Comparison of ENCODE assay signal across 9 cellular contexts in genomic region chr1:149938668-149939003, GRCh38. TPM values are rescaled to one million over a fixed set of nuclear protein-coding genes. Genes with fewer than 3 reads are reported as not detected.
DNase-seq lines count a peak whose midpoint lies in the region; ATAC-seq, FAIRE-seq and TF ChIP-seq lines count a peak whose summit lies in the region.
"Not testable (repeated sequence)": the region's sequence is repeated elsewhere in the genome, so short reads cannot be mapped to it uniquely, and the experiment has no call there.
"Had no signal": no experiment of that assay in that cellular context is flagged by ENCODE, and none has a peak within 500 bp of the region (broad histone marks: within the 10 kb centered on the region; RNA-seq: fewer than 3 reads in every experiment).

No MANE protein-coding gene starts in this region.

- peaks cover 14% of the 10 kb centered on the region for H3K23me2 ChIP-seq in H9 (ENCODE audit: insufficient read length, low read depth, low read length, poor library complexity, severe bottlenecking)

- not testable (repeated sequence) for H2BK15ac ChIP-seq in H9 (ENCODE audit: low read depth, low read length)

- H3K36me3 ChIP-seq in SK-N-MC (ENCODE audit: insufficient read depth, low read length); duodenal mucosa (ENCODE audit: control insufficient read depth in 1 of 2, insufficient read depth in 2 of 2, low read length in 2 of 2); heart right ventricle; mucosa of rectum (ENCODE audit: control insufficient read depth in 2 of 2, insufficient read depth in 2 of 2, low read length in 2 of 2); small intestine (ENCODE audit: control insufficient read depth in 2 of 2, insufficient read depth in 2 of 2, low read length in 2 of 2); aorta (ENCODE audit: control insufficient read depth in 1 of 2, insufficient read depth in 2 of 2, low read length in 1 of 2): not testable (repeated sequence)

- DNase-seq in H9; SK-N-MC (ENCODE audit: low read depth, low spot score); heart right ventricle; small intestine; aorta: not testable (repeated sequence)

- not testable (repeated sequence) for TF ChIP-seq CTCF in H9 (conservative IDR thresholded peaks at IDR 0.05); heart right ventricle (IDR thresholded peaks at IDR 0.05)

- not testable (repeated sequence) for H4K5ac ChIP-seq in H9 (ENCODE audit: insufficient read length, low read depth, low read length)

- not testable (repeated sequence) for H4K8ac ChIP-seq in H9 (replicated peaks; ENCODE audit: insufficient read length, low read depth, low read length)

- H3K4me2 ChIP-seq in H9 (ENCODE audit: insufficient read depth, insufficient read length, low read length), result peak overlapping the region; percentile 65

- not testable (repeated sequence) for H3K79me2 ChIP-seq in H9 (ENCODE audit: insufficient read depth, low read length)

- H3K4ac ChIP-seq in H9 (ENCODE audit: low read depth, low read length), result not testable (repeated sequence)

- not testable (repeated sequence) for H3K9ac ChIP-seq in H9 (ENCODE audit: extremely low read depth, insufficient read length, low read length); SK-N-MC (ENCODE audit: insufficient read length)
- H3K9ac ChIP-seq in duodenal mucosa (ENCODE audit: low read depth in 1 of 2, low read length in 2 of 2), result peak overlapping the region; percentile 39 to 48
- peak overlapping the region; percentile 49 to 67 for H3K9ac ChIP-seq in mucosa of rectum (ENCODE audit: low read depth in 1 of 2, low read length in 2 of 2)

- ATAC-seq in heart right ventricle, result peak in 4 of 8 donors; percentile 1 to 11 (median 6)
- peak; percentile 30 for ATAC-seq in aorta (ENCODE audit: low FRiP score)

- not testable (repeated sequence) for H3T11ph ChIP-seq in H9 (ENCODE audit: low read length)

- H3K4me3 ChIP-seq in SK-N-MC (peak overlapping the region; percentile 61), duodenal mucosa (ENCODE audit: low read depth in 1 of 2, low read length in 2 of 2) (peak overlapping the region; percentile 34 to 52), heart right ventricle (peak overlapping the region in 7 of 10 donors; percentile 18 to 42 (median 38)), mucosa of rectum (ENCODE audit: low read length in 2 of 2) (peak overlapping the region; percentile 53 to 61), small intestine (ENCODE audit: low read depth in 1 of 2, low read length in 2 of 2) (peak overlapping the region in 1 of 2 donors; percentile 27), aorta (ENCODE audit: low read length in 2 of 2) (peak overlapping the region in 1 of 2 donors; percentile 0)

- H2AK5ac ChIP-seq in H9 (ENCODE audit: insufficient read length, low read length), result not testable (repeated sequence)

- peaks cover 49 to 59% of the 10 kb centered on the region in 2 experiments for H3K4me1 Mint-ChIP-seq in H9
- peaks cover 26% of the 10 kb centered on the region for H3K4me1 Mint-ChIP-seq in activated naive CD8-positive, alpha-beta T cell (ENCODE audit: low read depth)

- not testable (repeated sequence) for H3K14ac ChIP-seq in H9 (ENCODE audit: insufficient read depth, low read length)

- H3K27me3 Mint-ChIP-seq in H9 (ENCODE audit: low read depth); activated naive CD8-positive, alpha-beta T cell: not testable (repeated sequence)

- not testable (repeated sequence) for H2BK20ac ChIP-seq in H9 (ENCODE audit: low read depth, low read length, poor library complexity, severe bottlenecking)

- H3K4me1 ChIP-seq in H9 (ENCODE audit: insufficient read depth, low read length) (peaks cover 20% of the 10 kb centered on the region; the same call in 1 of the 2 replicates), duodenal mucosa (ENCODE audit: control insufficient read depth in 1 of 2, insufficient read depth in 2 of 2, low read length in 2 of 2) (peaks cover 40 to 51% of the 10 kb centered on the region in 2 donors), heart right ventricle (peaks cover 0 to 59% (median 40%) of the 10 kb centered on the region in 9 donors), mucosa of rectum (ENCODE audit: control insufficient read depth in 2 of 2, insufficient read depth in 2 of 2, low read length in 2 of 2) (peaks cover 34 to 74% of the 10 kb centered on the region in 2 donors)
- not testable (repeated sequence) for H3K4me1 ChIP-seq in small intestine (ENCODE audit: control insufficient read depth in 2 of 2, insufficient read depth in 1 of 2, low read depth in 1 of 2, low read length in 1 of 2); aorta (ENCODE audit: control insufficient read depth in 1 of 2, insufficient read depth in 2 of 2, low read length in 2 of 2)

- no CpG with 5 or more reads among the region's 13 CpGs for WGBS in H9 (ENCODE audit: extremely low coverage, insufficient read length, low lambda C conversion rate)
- 59 to 70% methylated on average over 11 to 13 of the region's 13 CpGs for WGBS in heart right ventricle, 2 donors
- WGBS in small intestine, 3 donors, result 6 to 49% (median 31%) methylated on average over 12 to 13 of the region's 13 CpGs
- WGBS in aorta, 2 donors, result 15 to 18% methylated on average over 11 to 13 of the region's 13 CpGs

- H3K27ac ChIP-seq in H9 (ENCODE audit: insufficient read length, low read depth, low read length), result peak overlapping the region; percentile 27
- peak overlapping the region; percentile 90 for H3K27ac ChIP-seq in SK-N-MC
- H3K27ac ChIP-seq in duodenal mucosa (ENCODE audit: low read depth, low read length), result peak overlapping the region; percentile 76
- peak overlapping the region in 9 of 10 donors; percentile 71 to 92 (median 82) for H3K27ac ChIP-seq in heart right ventricle
- H3K27ac ChIP-seq in mucosa of rectum (ENCODE audit: low read depth in 2 of 2, low read length in 2 of 2), result peak overlapping the region; percentile 91 to 92
- peak overlapping the region; percentile 75 to 91 for H3K27ac ChIP-seq in small intestine (ENCODE audit: low read depth in 1 of 2, low read length in 1 of 2)
- peak overlapping the region in 1 of 2 donors; percentile 77 for H3K27ac ChIP-seq in aorta (ENCODE audit: low read depth in 1 of 2, low read length in 2 of 2)

- H4K20me1 ChIP-seq in H9 (ENCODE audit: control insufficient read depth, insufficient read depth, insufficient read length), result not testable (repeated sequence)

- H3K27me3 ChIP-seq in H9 (ENCODE audit: insufficient read depth, low read length); duodenal mucosa (ENCODE audit: control insufficient read depth in 1 of 2, insufficient read depth in 2 of 2, low read length in 2 of 2); heart right ventricle; mucosa of rectum (ENCODE audit: control insufficient read depth in 2 of 2, insufficient read depth in 2 of 2, low read length in 2 of 2); small intestine (ENCODE audit: control insufficient read depth in 2 of 2, insufficient read depth in 2 of 2, low read length in 2 of 2); aorta (ENCODE audit: control insufficient read depth in 1 of 2, insufficient read depth in 2 of 2, low read length in 1 of 2): not testable (repeated sequence)

- H3K36me3 Mint-ChIP-seq in H9 (ENCODE audit: insufficient read depth in 1 of 3, low read depth in 3 of 3); activated naive CD8-positive, alpha-beta T cell: not testable (repeated sequence)

- H3K79me1 ChIP-seq in H9 (ENCODE audit: insufficient read depth, low read depth, low read length, poor library complexity, severe bottlenecking), result not testable (repeated sequence)

- H3K9me3 ChIP-seq in H9 (ENCODE audit: control insufficient read depth, low read depth, low read length); SK-N-MC (ENCODE audit: low read depth, low read length); duodenal mucosa (ENCODE audit: control insufficient read depth in 1 of 2, low read length in 2 of 2); heart right ventricle; mucosa of rectum (ENCODE audit: control insufficient read depth in 2 of 2, low read length in 2 of 2); small intestine (ENCODE audit: control insufficient read depth, low read depth); aorta (ENCODE audit: control insufficient read depth, low read length): not testable (repeated sequence)

- peak overlapping the region; percentile 84 to 99 (median 98); a peak in 5 of 7 replicates for H3K27ac Mint-ChIP-seq in H9
- H3K27ac Mint-ChIP-seq in activated naive CD8-positive, alpha-beta T cell, result not testable (repeated sequence)

- H2BK12ac ChIP-seq in H9 (ENCODE audit: insufficient read length, low read depth, low read length), result not testable (repeated sequence)

- H4K91ac ChIP-seq in H9 (ENCODE audit: insufficient read length, low read depth, low read length), result not testable (repeated sequence)

- not testable (repeated sequence) for FAIRE-seq in small intestine (lab: Jason Lieb, UNC)

- H3K9me3 Mint-ChIP-seq in H9; activated naive CD8-positive, alpha-beta T cell (ENCODE audit: low read depth): not testable (repeated sequence)

- H3K18ac ChIP-seq in H9 (ENCODE audit: insufficient read length, low read depth, low read length), result peak overlapping the region; percentile 94

- H3K23ac ChIP-seq in H9 (ENCODE audit: insufficient read length, low read depth, low read length), result not testable (repeated sequence)

- not testable (repeated sequence) for H2AFZ ChIP-seq in H9 (ENCODE audit: low read length)

- H3K56ac ChIP-seq in H9 (ENCODE audit: insufficient read length, low read depth, low read length), result not testable (repeated sequence)

- H2BK5ac ChIP-seq in H9 (ENCODE audit: insufficient read length, low read length), result not testable (repeated sequence)

- not testable (repeated sequence) for H2BK120ac ChIP-seq in H9 (ENCODE audit: low read depth, low read length, poor library complexity, severe bottlenecking)

- intact Hi-C loops in heart right ventricle (cut with DNase I), result loop anchor here in 2 of 10 donors (2.0 to 5.0 kb wide), 2 partner anchors 41 to 50 kb away; partner anchors contain the start of gene BOLA1 (in 1 of the 2)
- intact Hi-C loops in aorta (cut with DNase I), result loop anchor here in 1 of 2 donors (2.0 kb wide), 1 partner anchor 50 kb away; no protein-coding TSS in a partner anchor

- H3K4me3 Mint-ChIP-seq in H9, result peak overlapping the region in 1 of 2 experiments; percentile 55; a peak in 3 of 5 replicates
- peak overlapping the region; percentile 28 for H3K4me3 Mint-ChIP-seq in activated naive CD8-positive, alpha-beta T cell

RNA-seq across cellular contexts. Expression of gene MTMR11, which starts 2.0 kb away (rescaled TPM):
- total RNA-seq in H9 (2021) (3.9 and 4.0 TPM in 2 replicates), heart right ventricle (1 to 10 TPM in 9 of 10 donors, under 1 TPM in 1; 0.95 to 5.3 (median 2.5) TPM), aorta (10 to 100 TPM; 42.3 to 55.4 TPM)
- polyA plus RNA-seq in heart right ventricle (1 to 10 TPM; 1.9 to 5.3 TPM), small intestine (100 to 1,000 TPM in 1 of 3 donors, 10 to 100 TPM in 2; 32.5 to 138 (median 94.3) TPM), aorta (10 to 100 TPM; 19.3 to 59.1 TPM)

RNA-seq across cellular contexts. Expression of gene SF3B4, which starts 11.0 kb away (rescaled TPM):
- total RNA-seq in H9 (2021), result 123 and 127 TPM in 2 replicates
- 10 to 100 TPM; 19.8 to 31.9 (median 26.2) TPM for total RNA-seq in heart right ventricle
- polyA plus RNA-seq in heart right ventricle, result 10 to 100 TPM; 12.6 to 20.3 TPM
- polyA plus RNA-seq in small intestine, result 10 to 100 TPM; 34.3 to 50.8 (median 34.9) TPM
- total RNA-seq in aorta, result 10 to 100 TPM; 37.3 to 42.6 TPM
- 10 to 100 TPM; 18.8 to 37.5 TPM for polyA plus RNA-seq in aorta

RNA-seq across cellular contexts. Expression of gene SV2A, which starts 21.0 kb away (rescaled TPM):
- total RNA-seq in H9 (2021), result 42.4 and 44.4 TPM in 2 replicates
- under 1 TPM; 0.14 to 0.68 (median 0.31) TPM for total RNA-seq in heart right ventricle
- polyA plus RNA-seq in heart right ventricle, result under 1 TPM; 0.44 to 0.48 TPM
- polyA plus RNA-seq in small intestine, result 1 to 10 TPM in 1 of 3 donors, under 1 TPM in 1, not detected in 1; 0.54 to 3.9 TPM
- 10 to 100 TPM; 16.9 to 20.5 TPM for total RNA-seq in aorta
- polyA plus RNA-seq in aorta, result 10 to 100 TPM in 1 of 2 donors, 1 to 10 TPM in 1; 4.3 to 13.0 TPM

RNA-seq across cellular contexts. Expression of gene BOLA1, which starts 39.3 kb away (rescaled TPM):
- total RNA-seq in H9 (2021), result 5.7 and 6.0 TPM in 2 replicates
- total RNA-seq in heart right ventricle, result 10 to 100 TPM; 12.9 to 20.0 (median 15.8) TPM
- 10 to 100 TPM; 22.7 to 33.6 TPM for polyA plus RNA-seq in heart right ventricle
- polyA plus RNA-seq in small intestine, result 10 to 100 TPM; 24.7 to 49.4 (median 31.3) TPM
- total RNA-seq in aorta, result 10 to 100 TPM in 1 of 2 donors, 1 to 10 TPM in 1; 8.7 to 14.0 TPM
- polyA plus RNA-seq in aorta, result 10 to 100 TPM; 22.3 to 26.6 TPM
- total RNA-seq: G401 had no signal

Comparison
In these comparisons a context has a peak if more than half of its experiments do, and no peak if none do; other contexts are left out.
1. RNA of gene SV2A, which starts 21.0 kb away (total RNA-seq): 42.4 to 44.4 TPM in H9 and 16.9 to 20.5 TPM in aorta; 0.14 to 0.68 TPM in heart right ventricle; every median in the first group is over 10 times any median in the second.